27 cellular contexts compared by ENCODE assay signal in genomic region chr1:223479261-223479660, GRCh38.
DNase-seq lines count a peak whose midpoint lies in the region; ATAC-seq, FAIRE-seq and TF ChIP-seq lines count a peak whose summit lies in the region.
"Had no signal": no experiment of that assay in that cellular context is flagged by ENCODE, and none has a peak within 500 bp of the region (broad histone marks: within the 10 kb centered on the region; RNA-seq: fewer than 3 reads in every experiment).

No MANE protein-coding gene starts in this region.

- intact Hi-C loops in HepG2 (cut with micrococcal nuclease; ENCODE audit: unreplicated experiment) (no loop called here), right lobe of liver (cut with DNase I) (no loop called here)

- H3K36me3 Mint-ChIP-seq in WTC11, result no peaks in the 10 kb centered on the region
- H3K36me3 Mint-ChIP-seq: activated naive CD4-positive, alpha-beta T cell treated with anti-CD3 and anti-CD28 coated beads, Interleukin-2, amount 50 U/mL, for 24 hours; brain had no signal

- H2AFZ ChIP-seq in HepG2 (ENCODE audit: low read length), result no peak overlapping the region

- H3K9me3 ChIP-seq in HepG2 (ENCODE audit: low read length) (no peaks in the 10 kb centered on the region), right lobe of liver (no peaks in the 10 kb centered on the region), HUES48 (ENCODE audit: control insufficient read depth, insufficient read depth, low read length) (no peaks in the 10 kb centered on the region)
- H3K9me3 ChIP-seq: BLaER1, esophagus muscularis mucosa, spleen, thyroid gland had no signal

- no peak for DNase-seq in HepG2 (ENCODE audit: low spot score)
- no peak for DNase-seq in right lobe of liver
- DNase-seq in WTC11 (ENCODE audit: low spot score), result no peak
- no peak for DNase-seq in NCI-H187 treated with DMSO at 0.1 percent for 48 hours (lab: John Stamatoyannopoulos, UW)
- no peak for DNase-seq in NCI-H748 treated with DMSO at 0.1 percent for 48 hours (lab: John Stamatoyannopoulos, UW)
- DNase-seq in NCI-H510A (lab: John Stamatoyannopoulos, UW), result no peak
- DNase-seq: activated CD4-positive, alpha-beta T cell treated with anti-CD3 and anti-CD28 coated beads for 4 hours; activated CD8-positive, alpha-beta memory T cell treated with anti-CD3 and anti-CD28 coated beads for 24 hours; activated T-cell treated with anti-CD3 and anti-CD28 coated beads for 4 hours; amniotic stem cell; cerebellar nuclear complex; GF-D8; left ventricle myocardium superior; NCI-H1694; spleen; stimulated activated CD8-positive, alpha-beta memory T cell treated with anti-CD3 and anti-CD28 coated beads, Interleukin-4, amount 100 ng/mL, for 48 hours; T-helper 9 cell had no signal

- no peaks in the 10 kb centered on the region for H3K36me3 ChIP-seq in HepG2 (replicated peaks in 1 of 2; ENCODE audit: control insufficient read depth in 1 of 2, insufficient read depth in 2 of 2, low read length in 2 of 2)
- no peaks in the 10 kb centered on the region for H3K36me3 ChIP-seq in right lobe of liver
- H3K36me3 ChIP-seq in HUES48 (ENCODE audit: control insufficient read depth, insufficient read depth, low read length), result no peaks in the 10 kb centered on the region
- H3K36me3 ChIP-seq: BLaER1, esophagus muscularis mucosa, spleen, thyroid gland had no signal

- TF ChIP-seq POLR2A in HepG2 (IDR thresholded peaks at IDR 0.05; ENCODE audit: insufficient read depth in 1 of 2, low read depth in 2 of 2, low read length in 2 of 2) (no peak), right lobe of liver (IDR thresholded peaks at IDR 0.05) (no peak)

- no peak for FAIRE-seq in HepG2 (lab: Jason Lieb, UNC)
- FAIRE-seq: endometrium, keratinocyte had no signal

- 11% methylated on average over 7 of the region's 7 CpGs for WGBS in HepG2 (ENCODE audit: low lambda C conversion rate)
- WGBS in right lobe of liver (ENCODE audit: insufficient coverage, low coverage, low lambda C conversion rate, missing lambda C conversion rate), result 44% methylated on average over 4 of the region's 7 CpGs

- H3K4me3 ChIP-seq in HepG2 (replicated peaks in 1 of 3; ENCODE audit: insufficient read depth in 1 of 3, low read depth in 2 of 3, low read length in 3 of 3) (no peak overlapping the region), right lobe of liver (no peak overlapping the region), HUES48 (ENCODE audit: low read depth, low read length) (0 out of 2 replicates have a peak overlapping the region, but pooled peaks have one; percentile 3)
- H3K4me3 ChIP-seq: BLaER1, esophagus muscularis mucosa, spleen, thyroid gland had no signal

- peak overlapping the region; percentile 34 for H3K4me3 Mint-ChIP-seq in WTC11
- H3K4me3 Mint-ChIP-seq: activated naive CD4-positive, alpha-beta T cell treated with anti-CD3 and anti-CD28 coated beads, Interleukin-2, amount 50 U/mL, for 24 hours; brain had no signal

- no peaks in the 10 kb centered on the region; the same call in 1 of the 2 replicates for H3K27me3 Mint-ChIP-seq in WTC11 (ENCODE audit: low read depth)

- no peak overlapping the region for H3K9ac ChIP-seq in HepG2 (ENCODE audit: insufficient read depth, low read depth, low read length)
- H3K9ac ChIP-seq in HUES48 (ENCODE audit: low read depth, low read length), result no peak overlapping the region
- H3K9ac ChIP-seq: BLaER1 had no signal

- in situ Hi-C loops in HepG2 (cut with HindIII; ENCODE audit: extremely low pct_ligation_motif_present, low pct_unique_long_range_greater_than_20kb), result no loop called here

- no peak; the same call in 2 of the 3 replicates for ATAC-seq in HepG2
- ATAC-seq in right lobe of liver, result no peak
- ATAC-seq in WTC11, result peak; percentile 38
- ATAC-seq: left ventricle myocardium superior, right cardiac atrium had no signal

- H3K27ac ChIP-seq in HepG2 (ENCODE audit: extremely low read length, insufficient read depth, low read length) (no peak overlapping the region), right lobe of liver (no peak overlapping the region), HUES48 (ENCODE audit: low read depth, low read length) (no peak overlapping the region)
- H3K27ac ChIP-seq: BLaER1, esophagus muscularis mucosa, spleen, thyroid gland, VCaP had no signal

- H3K4me1 ChIP-seq in HepG2 (ENCODE audit: insufficient read depth, low read length), result no peaks in the 10 kb centered on the region
- no peaks in the 10 kb centered on the region for H3K4me1 ChIP-seq in right lobe of liver
- H3K4me1 ChIP-seq in HUES48 (ENCODE audit: control insufficient read depth, insufficient read depth, low read length), result peaks cover 5% of the 10 kb centered on the region; the same call in 1 of the 2 replicates
- H3K4me1 ChIP-seq: BLaER1, esophagus muscularis mucosa, spleen had no signal

- H4K20me1 ChIP-seq in HepG2 (ENCODE audit: insufficient read depth, low read length), result no peaks in the 10 kb centered on the region
- H4K20me1 ChIP-seq: BLaER1 had no signal

- POLR2A ChIA-PET in HepG2 (lab: Yijun Ruan, JAX) (no interaction called here), WTC11 (lab: Charles Lee) (no interaction called here)

- CTCF ChIA-PET in HepG2 (lab: Yijun Ruan, JAX; ENCODE audit: low intra/inter-chr PET ratio, low total read pairs), result no interaction called here
- CTCF ChIA-PET in WTC11 (lab: Charles Lee), result interaction anchor here (0.6 to 2.0 kb wide), 9 partner anchors 9 to 346 kb away, joined by 3 to 10 read pairs (median 3); no protein-coding TSS in a partner anchor

- peaks cover 14% of the 10 kb centered on the region for H3K4me1 Mint-ChIP-seq in WTC11

- no peak for TF ChIP-seq EP300 in HepG2 (IDR thresholded peaks at IDR 0.05; ENCODE audit: low read depth in 2 of 2, low read length in 2 of 2)
- TF ChIP-seq EP300 in HepG2 (CRISPR knock-in tag; IDR thresholded peaks at IDR 0.05; ENCODE audit: borderline replicate concordance), result no peak

- no peak for TF ChIP-seq RAD21 in HepG2 (CRISPR knock-in tag; IDR thresholded peaks at IDR 0.05)

- TF ChIP-seq CTCF in HepG2 (CRISPR knock-in tag; IDR thresholded peaks at IDR 0.05) (no peak), right lobe of liver (IDR thresholded peaks at IDR 0.05) (no peak), WTC11 (IDR thresholded peaks at IDR 0.05) (no peak)

- H3K27ac Mint-ChIP-seq in WTC11, result no peak overlapping the region
- H3K27ac Mint-ChIP-seq: activated naive CD4-positive, alpha-beta T cell treated with anti-CD3 and anti-CD28 coated beads, Interleukin-2, amount 50 U/mL, for 24 hours; brain had no signal

- H3K4me2 ChIP-seq in HepG2 (ENCODE audit: low read depth, low read length), result no peak overlapping the region
- H3K4me2 ChIP-seq: BLaER1 had no signal

- peaks cover 11% of the 10 kb centered on the region for H3K9me3 Mint-ChIP-seq in WTC11
- H3K9me3 Mint-ChIP-seq: activated naive CD4-positive, alpha-beta T cell treated with anti-CD3 and anti-CD28 coated beads, Interleukin-2, amount 50 U/mL, for 24 hours had no signal

- no TSS peak for BruUV-seq in HepG2 (replicated peaks; lab: Mats Ljungman, UMichigan)

- H3K27me3 ChIP-seq in HepG2 (ENCODE audit: control insufficient read depth in 1 of 2, insufficient read depth in 2 of 2, low read length in 2 of 2) (peaks cover 3 to 16% of the 10 kb centered on the region in 2 experiments; a peak in 2 of 5 replicates), right lobe of liver (no peaks in the 10 kb centered on the region), HUES48 (ENCODE audit: control insufficient read depth, insufficient read depth, low read length) (no peaks in the 10 kb centered on the region)
- H3K27me3 ChIP-seq: BLaER1, thyroid gland had no signal

- no peaks in the 10 kb centered on the region for H3K79me2 ChIP-seq in HepG2 (ENCODE audit: insufficient read depth, low read length)

TF ChIP-seq in HepG2, 621 proteins besides CTCF, POLR2A, EP300 and RAD21:
- TF ChIP-seq CEBPB (IDR thresholded peaks at IDR 0.05; ENCODE audit: borderline replicate concordance, low read depth, low read length) (no peak), ZKSCAN5 (CRISPR knock-in tag; IDR thresholded peaks at IDR 0.05) (0 out of 2 replicates have a peak, but pooled peaks have one; percentile 39)

TF ChIP-seq in WTC11, 78 proteins besides CTCF, POLR2A, EP300 and RAD21 (continues in another document):
- TF ChIP-seq ZMAT4 (CRISPR knock-in tag; IDR thresholded peaks at IDR 0.05) (no peak), MXD4 (CRISPR knock-in tag; IDR thresholded peaks at IDR 0.05; ENCODE audit: borderline replicate concordance) (no peak), NFE2L1 (CRISPR knock-in tag; IDR thresholded peaks at IDR 0.05) (no peak), TCF7 (CRISPR knock-in tag; IDR thresholded peaks at IDR 0.05; ENCODE audit: low read depth) (no peak), MLX (CRISPR knock-in tag; IDR thresholded peaks at IDR 0.05) (no peak)
